8 cellular contexts compared by ENCODE assay signal in genomic region chr9:19457694-19458009, GRCh38.
DNase-seq lines count a peak whose midpoint lies in the region; ATAC-seq and TF ChIP-seq lines count a peak whose summit lies in the region.

No MANE protein-coding gene starts in this region.

- H3K4me1 ChIP-seq in subcutaneous abdominal adipose tissue (ENCODE audit: control insufficient read depth in 5 of 5, insufficient read depth in 5 of 5, low read length in 5 of 5): peaks cover 0 to 14% (median 9%) of the 10 kb centered on the region in 5 donors

- no peaks in the 10 kb centered on the region for H3K27me3 Mint-ChIP-seq in activated naive CD4-positive, alpha-beta T cell treated with anti-CD3 and anti-CD28 coated beads, Interleukin-2, amount 50 U/mL, for 24 hours
- H3K27me3 Mint-ChIP-seq in activated naive CD4-positive, alpha-beta T cell treated with anti-CD3 and anti-CD28 coated beads, Interleukin-2, amount 10 ng/mL, durations not matched to agents 7 days and 5 days: peaks cover 7% of the 10 kb centered on the region

- no peaks in the 10 kb centered on the region for H3K36me3 Mint-ChIP-seq in activated naive CD4-positive, alpha-beta T cell treated with anti-CD3 and anti-CD28 coated beads, Interleukin-2, amount 50 U/mL, for 24 hours
- no peaks in the 10 kb centered on the region for H3K36me3 Mint-ChIP-seq in activated naive CD4-positive, alpha-beta T cell treated with anti-CD3 and anti-CD28 coated beads, Interleukin-2, amount 10 ng/mL, durations not matched to agents 7 days and 5 days

- H3K36me3 ChIP-seq in subcutaneous abdominal adipose tissue (ENCODE audit: control insufficient read depth in 5 of 5, insufficient read depth in 5 of 5, low read length in 5 of 5): peaks cover 0 to 6% (median 0%) of the 10 kb centered on the region in 5 donors

- H3K4me3 ChIP-seq in cardiac fibroblast (replicated peaks in 1 of 2; ENCODE audit: low read depth in 2 of 2, low read length in 2 of 2): peak overlapping the region; percentile 18 to 21
- H3K4me3 ChIP-seq in subcutaneous abdominal adipose tissue (ENCODE audit: low read depth in 1 of 5, low read length in 5 of 5): peak overlapping the region in 4 of 5 donors; percentile 2 to 43 (median 24)

- DNase-seq in activated naive CD4-positive, alpha-beta T cell treated with anti-CD3 and anti-CD28 coated beads, Interleukin-2, amount 10 ng/mL, durations not matched to agents 7 days and 5 days: no peak
- DNase-seq in cardiac fibroblast (ENCODE audit: low read depth in 2 of 2) (no peak), erythroblast (lab: John Stamatoyannopoulos, UW) (no peak), NCI-H2081 (lab: John Stamatoyannopoulos, UW) (no peak)
- no peak for DNase-seq in stimulated activated naive CD4-positive, alpha-beta T cell treated with Interleukin-2 at 50 U/mL for 16 hours (lab: John Stamatoyannopoulos, UW)

- no peak for TF ChIP-seq CTCF in cardiac fibroblast (IDR thresholded peaks at IDR 0.05; ENCODE audit: low read depth, low read length)

- no peak overlapping the region for H3K27ac Mint-ChIP-seq in activated naive CD4-positive, alpha-beta T cell treated with anti-CD3 and anti-CD28 coated beads, Interleukin-2, amount 50 U/mL, for 24 hours
- no peak overlapping the region for H3K27ac Mint-ChIP-seq in activated naive CD4-positive, alpha-beta T cell treated with anti-CD3 and anti-CD28 coated beads, Interleukin-2, amount 10 ng/mL, durations not matched to agents 7 days and 5 days

- peak overlapping the region in 1 of 5 donors; percentile 21 for H3K9ac ChIP-seq in subcutaneous abdominal adipose tissue (ENCODE audit: low read length in 5 of 5)

- H3K9me3 ChIP-seq in subcutaneous abdominal adipose tissue (ENCODE audit: control insufficient read depth in 5 of 5, low read length in 5 of 5): no peaks in the 10 kb centered on the region

- CTCF ChIA-PET in activated naive CD4-positive, alpha-beta T cell treated with anti-CD3 and anti-CD28 coated beads, Interleukin-2, amount 10 ng/mL, durations not matched to agents 7 days and 5 days (lab: Charles Lee): interaction anchor here (0.6 to 3.1 kb wide), 17 partner anchors 8 to 1201 kb away, joined by 3 to 19 read pairs (median 4); partner anchors contain the start of gene RRAGA

- no peak overlapping the region for H3K27ac ChIP-seq in subcutaneous abdominal adipose tissue (ENCODE audit: low read depth, low read length)

- TF ChIP-seq POLR2A in erythroblast (IDR thresholded peaks at IDR 0.05; ENCODE audit: low read length): no peak

- H3K4me1 Mint-ChIP-seq in activated naive CD4-positive, alpha-beta T cell treated with anti-CD3 and anti-CD28 coated beads, Interleukin-2, amount 50 U/mL, for 24 hours: peaks cover 8% of the 10 kb centered on the region
- peaks cover 12% of the 10 kb centered on the region for H3K4me1 Mint-ChIP-seq in activated naive CD4-positive, alpha-beta T cell treated with anti-CD3 and anti-CD28 coated beads, Interleukin-2, amount 10 ng/mL, durations not matched to agents 7 days and 5 days

- H3K4me3 Mint-ChIP-seq in activated naive CD4-positive, alpha-beta T cell treated with anti-CD3 and anti-CD28 coated beads, Interleukin-2, amount 50 U/mL, for 24 hours: peak overlapping the region; percentile 57
- no peak overlapping the region for H3K4me3 Mint-ChIP-seq in activated naive CD4-positive, alpha-beta T cell treated with anti-CD3 and anti-CD28 coated beads, Interleukin-2, amount 10 ng/mL, durations not matched to agents 7 days and 5 days

- no peaks in the 10 kb centered on the region for H3K27me3 ChIP-seq in subcutaneous abdominal adipose tissue (ENCODE audit: control insufficient read depth in 5 of 5, insufficient read depth in 4 of 5, low read length in 5 of 5)

- ATAC-seq in HG03066 (IDR thresholded peaks at IDR 0.05; ENCODE audit: low read depth, unreplicated experiment): peak; percentile 13

- no peaks in the 10 kb centered on the region for H3K9me3 Mint-ChIP-seq in activated naive CD4-positive, alpha-beta T cell treated with anti-CD3 and anti-CD28 coated beads, Interleukin-2, amount 50 U/mL, for 24 hours
- H3K9me3 Mint-ChIP-seq in activated naive CD4-positive, alpha-beta T cell treated with anti-CD3 and anti-CD28 coated beads, Interleukin-2, amount 10 ng/mL, durations not matched to agents 7 days and 5 days: no peaks in the 10 kb centered on the region
